25 cellular contexts compared by ENCODE assay signal in genomic region chr6:16563628-16564240, GRCh38.
"Had no signal": no experiment of that assay in that cellular context is flagged by ENCODE, and none has a peak within 500 bp of the region (broad histone marks: within the 10 kb centered on the region; RNA-seq: fewer than 3 reads in every experiment).

No MANE protein-coding gene starts in this region.

- H3K27ac Mint-ChIP-seq: activated CD8-positive, alpha-beta T cell treated with anti-CD3 and anti-CD28 coated beads for 36 hours; activated naive CD4-positive, alpha-beta T cell treated with anti-CD3 and anti-CD28 coated beads, Interleukin-2, amount 10 ng/mL, durations not matched to agents 7 days and 5 days; activated naive CD8-positive, alpha-beta T cell treated with anti-CD3 and anti-CD28 coated beads for 36 hours; activated T-cell treated with anti-CD3 and anti-CD28 coated beads, Interleukin-2, amount 50 U/mL, for 72 hours; activated T-helper 2 cell treated with anti-CD3 and anti-CD28 coated beads, Interferon-gamma antibody, Interleukin-2, Interleukin-4, amounts not matched to agents 10 μg/mL and 5 μg/mL and 100 μg/mL, durations not matched to agents 14 hours and 24 hours and 36 hours; T-helper 2 cell treated with Interferon-gamma antibody and Interleukin-4, amounts not matched to agents 5 μg/mL and 100 μg/mL, for 36 hours had no signal

- H3K27ac ChIP-seq: breast epithelium, SK-N-MC had no signal

- H3K9me3 Mint-ChIP-seq: activated CD8-positive, alpha-beta T cell treated with anti-CD3 and anti-CD28 coated beads for 36 hours; activated naive CD4-positive, alpha-beta T cell treated with anti-CD3 and anti-CD28 coated beads, Interleukin-2, amount 10 ng/mL, durations not matched to agents 7 days and 5 days; activated naive CD8-positive, alpha-beta T cell treated with anti-CD3 and anti-CD28 coated beads for 36 hours; activated T-cell treated with anti-CD3 and anti-CD28 coated beads, Interleukin-2, amount 50 U/mL, for 72 hours; activated T-helper 2 cell treated with anti-CD3 and anti-CD28 coated beads, Interferon-gamma antibody, Interleukin-2, Interleukin-4, amounts not matched to agents 10 μg/mL and 5 μg/mL and 100 μg/mL, durations not matched to agents 14 hours and 24 hours and 36 hours; T-helper 2 cell treated with Interferon-gamma antibody and Interleukin-4, amounts not matched to agents 5 μg/mL and 100 μg/mL, for 36 hours had no signal

- H3K4me3 ChIP-seq: breast epithelium, SK-N-MC had no signal

- H3K4me1 Mint-ChIP-seq: activated naive CD4-positive, alpha-beta T cell treated with anti-CD3 and anti-CD28 coated beads, Interleukin-2, amount 10 ng/mL, durations not matched to agents 7 days and 5 days had no signal

- H3K4me1 ChIP-seq: breast epithelium had no signal

- H3K36me3 ChIP-seq: breast epithelium had no signal

- H3K27me3 ChIP-seq: breast epithelium had no signal

- DNase-seq: activated CD4-positive, alpha-beta T cell treated with anti-CD3 and anti-CD28 coated beads for 4 hours; activated CD8-positive, alpha-beta memory T cell treated with anti-CD3 and anti-CD28 coated beads, Interleukin-2, amount 50 U/mL, for 4 hours; activated CD8-positive, alpha-beta T cell treated with anti-CD3 and anti-CD28 coated beads for 36 hours; activated gamma-delta T cell treated with Interleukin-2 at 50 U/mL for 16 hours; activated naive CD4-positive, alpha-beta T cell treated with anti-CD3 and anti-CD28 coated beads, Interleukin-2, amount 10 ng/mL, durations not matched to agents 7 days and 5 days; activated naive CD8-positive, alpha-beta T cell treated with anti-CD3 and anti-CD28 coated beads for 36 hours; activated T-cell treated with anti-CD3 and anti-CD28 coated beads, Interleukin-2, amount 50 U/mL, for 72 hours; anterior cingulate cortex; KG1; NCI-H1092; NCI-H1417; NCI-H1930; NCI-H2171 treated with DMSO at 0.1 percent for 48 hours; NCI-H226; NCI-H510A; NCI-H526 treated with DMSO at 0.1 percent for 48 hours; NCI-H82; RPMI8226 had no signal

- H3K27me3 Mint-ChIP-seq: activated CD8-positive, alpha-beta T cell treated with anti-CD3 and anti-CD28 coated beads for 36 hours; activated naive CD4-positive, alpha-beta T cell treated with anti-CD3 and anti-CD28 coated beads, Interleukin-2, amount 10 ng/mL, durations not matched to agents 7 days and 5 days; activated naive CD8-positive, alpha-beta T cell treated with anti-CD3 and anti-CD28 coated beads for 36 hours had no signal

- ATAC-seq: activated CD4-positive, CD25-positive, alpha-beta regulatory T cell treated with anti-CD3 and anti-CD28 coated beads, Interleukin-2, amount 50 U/mL, for 24 hours; activated CD8-positive, alpha-beta T cell treated with anti-CD3 and anti-CD28 coated beads for 36 hours; activated T-cell treated with anti-CD3 and anti-CD28 coated beads, Interleukin-2, amount 50 U/mL, for 72 hours; Panc1; Right ventricle myocardium inferior had no signal

- H3K4me3 Mint-ChIP-seq: activated CD8-positive, alpha-beta T cell treated with anti-CD3 and anti-CD28 coated beads for 36 hours; activated naive CD4-positive, alpha-beta T cell treated with anti-CD3 and anti-CD28 coated beads, Interleukin-2, amount 10 ng/mL, durations not matched to agents 7 days and 5 days; activated naive CD8-positive, alpha-beta T cell treated with anti-CD3 and anti-CD28 coated beads for 36 hours; activated T-cell treated with anti-CD3 and anti-CD28 coated beads, Interleukin-2, amount 50 U/mL, for 72 hours; T-helper 2 cell treated with Interferon-gamma antibody and Interleukin-4, amounts not matched to agents 5 μg/mL and 100 μg/mL, for 36 hours had no signal

- H3K9me3 ChIP-seq: breast epithelium had no signal
